Comparison of ENCODE assay signal across 22 cellular contexts in genomic region chr12:45695035-45695434, GRCh38.
DNase-seq lines count a peak whose midpoint lies in the region; ATAC-seq and TF ChIP-seq lines count a peak whose summit lies in the region.
"Had no signal": no experiment of that assay in that cellular context is flagged by ENCODE, and none has a peak within 500 bp of the region (broad histone marks: within the 10 kb centered on the region; RNA-seq: fewer than 3 reads in every experiment).

No MANE protein-coding gene starts in this region.

- H3K27ac Mint-ChIP-seq in nephron progenitor cell = no peak overlapping the region
- H3K27ac Mint-ChIP-seq: B cell, CD14-positive monocyte, IgD-negative memory B cell had no signal

- H3K36me3 Mint-ChIP-seq in nephron progenitor cell (ENCODE audit: low read depth) = peaks cover 24% of the 10 kb centered on the region
- H3K36me3 Mint-ChIP-seq: CD14-positive monocyte had no signal

- no peak for TF ChIP-seq CTCF in fibroblast of pulmonary artery (IDR thresholded peaks at IDR 0.05; ENCODE audit: low read length, missing control alignments)
- no peak for TF ChIP-seq CTCF in retinal pigment epithelial cell (conservative IDR thresholded peaks at IDR 0.05; ENCODE audit: low read depth, low read length)
- no peak for TF ChIP-seq CTCF in nephron progenitor cell (IDR thresholded peaks at IDR 0.05)

- peaks cover 12% of the 10 kb centered on the region for H3K9me3 Mint-ChIP-seq in nephron progenitor cell

- H3K4me3 ChIP-seq in fibroblast of pulmonary artery (replicated peaks; ENCODE audit: low read depth, low read length) = no peak overlapping the region
- no peak overlapping the region for H3K4me3 ChIP-seq in retinal pigment epithelial cell (ENCODE audit: low read length)
- H3K4me3 ChIP-seq: A549, GM12878, GM23248, HAP-1 had no signal

- H3K27me3 Mint-ChIP-seq in nephron progenitor cell (ENCODE audit: low read depth, poor library complexity) = no peaks in the 10 kb centered on the region
- H3K27me3 Mint-ChIP-seq: B cell, IgD-negative memory B cell had no signal

- no peak overlapping the region for H3K4me3 Mint-ChIP-seq in nephron progenitor cell
- H3K4me3 Mint-ChIP-seq: B cell, CD14-positive monocyte, IgD-negative memory B cell had no signal

- peaks cover 11% of the 10 kb centered on the region for H3K4me1 Mint-ChIP-seq in nephron progenitor cell
- H3K4me1 Mint-ChIP-seq: B cell had no signal

- peak; percentile 12 for DNase-seq in EH (ENCODE audit: low read depth)
- peak; percentile 82 for DNase-seq in NCI-H226
- DNase-seq in fibroblast of pulmonary artery (ENCODE audit: low read depth) = peak; percentile 16
- DNase-seq in retinal pigment epithelial cell (ENCODE audit: low read depth) = peak; percentile 11
- DNase-seq in nephron progenitor cell = no peak
- DNase-seq: DMS53; GM23248; Karpas-422; NCI-H1417; NCI-H1694 treated with DMSO at 0.1 percent for 48 hours; NK-92 treated with Interleukin-12 subunit alpha and Interleukin-12 subunit beta, amount 100 ng/mL, for 24 hours; SIG-M5; T-helper 1 cell had no signal

- ATAC-seq in GM21515 (IDR thresholded peaks at IDR 0.05; ENCODE audit: unreplicated experiment) (no peak), GM19455 (IDR thresholded peaks at IDR 0.05; ENCODE audit: unreplicated experiment) (no peak)
- ATAC-seq: A549, GM12878, Panc1 had no signal
